8 cellular contexts compared by ENCODE assay signal in genomic region chr4:147590249-147590920, GRCh38. TPM values are rescaled to one million over a fixed set of nuclear protein-coding genes. Genes with fewer than 3 reads are reported as not detected.
DNase-seq lines count a peak whose midpoint lies in the region; ATAC-seq and TF ChIP-seq lines count a peak whose summit lies in the region.

No MANE protein-coding gene starts in this region.

- H3K4me1 Mint-ChIP-seq in natural killer cell = no peaks in the 10 kb centered on the region
- no peaks in the 10 kb centered on the region for H3K4me1 Mint-ChIP-seq in natural killer cell treated with Interleukin-12 subunit alpha and Interleukin-12 subunit beta and Interleukin-15 and Interleukin-18, amount 100 ng/mL, for 72 hours (ENCODE audit: low read depth in 2 of 2)
- no peaks in the 10 kb centered on the region for H3K4me1 Mint-ChIP-seq in activated naive CD8-positive, alpha-beta T cell treated with anti-CD3 and anti-CD28 coated beads, Interleukin-2, amount 50 U/mL, for 24 hours

- peaks cover 11 to 13% of the 10 kb centered on the region in 2 donors for H3K27me3 Mint-ChIP-seq in natural killer cell (ENCODE audit: low read depth in 2 of 2)
- H3K27me3 Mint-ChIP-seq in natural killer cell treated with Interleukin-12 subunit alpha and Interleukin-12 subunit beta and Interleukin-15 and Interleukin-18, amount 100 ng/mL, for 72 hours = peaks cover 16 to 19% of the 10 kb centered on the region in 2 donors
- H3K27me3 Mint-ChIP-seq in activated naive CD8-positive, alpha-beta T cell treated with anti-CD3 and anti-CD28 coated beads, Interleukin-2, amount 50 U/mL, for 24 hours = peaks cover 2% of the 10 kb centered on the region

- BruUV-seq in Panc1 (replicated peaks; lab: Mats Ljungman, UMichigan) = no TSS peak

- H3K4me3 Mint-ChIP-seq in natural killer cell = no peak overlapping the region
- H3K4me3 Mint-ChIP-seq in natural killer cell treated with Interleukin-12 subunit alpha and Interleukin-12 subunit beta and Interleukin-15 and Interleukin-18, amount 100 ng/mL, for 72 hours = no peak overlapping the region
- no peak overlapping the region for H3K4me3 Mint-ChIP-seq in activated naive CD8-positive, alpha-beta T cell treated with anti-CD3 and anti-CD28 coated beads, Interleukin-2, amount 50 U/mL, for 24 hours

- CTCF ChIA-PET in Panc1 (lab: Charles Lee) = interaction anchor here (0.6 to 1.4 kb wide), 3 partner anchors 72 to 429 kb away, joined by 3 to 6 read pairs (median 3); no protein-coding TSS in a partner anchor

- H3K27ac Mint-ChIP-seq in natural killer cell = no peak overlapping the region
- no peak overlapping the region for H3K27ac Mint-ChIP-seq in natural killer cell treated with Interleukin-12 subunit alpha and Interleukin-12 subunit beta and Interleukin-15 and Interleukin-18, amount 100 ng/mL, for 72 hours
- no peak overlapping the region for H3K27ac Mint-ChIP-seq in activated naive CD8-positive, alpha-beta T cell treated with anti-CD3 and anti-CD28 coated beads, Interleukin-2, amount 50 U/mL, for 24 hours

- no peak for DNase-seq in natural killer cell
- no peak for DNase-seq in natural killer cell treated with Interleukin-12 subunit alpha and Interleukin-12 subunit beta and Interleukin-15 and Interleukin-18, amount 100 ng/mL, for 72 hours (ENCODE audit: low spot score)
- DNase-seq in Panc1 (ENCODE audit: low read depth, low spot score) = peak; percentile 38
- peak; percentile 57 for DNase-seq in activated naive CD8-positive, alpha-beta T cell treated with anti-CD3 and anti-CD28 coated beads, Interleukin-2, amount 50 U/mL, for 24 hours
- DNase-seq in left ventricle myocardium inferior = peak; percentile 33
- peak; percentile 24 for DNase-seq in retinal pigment epithelial cell (ENCODE audit: low read depth)
- no peak for DNase-seq in HCEC 1CT

- ATAC-seq in natural killer cell = peak in 1 of 3 donors; percentile 45
- ATAC-seq in natural killer cell treated with Interleukin-12 subunit alpha and Interleukin-12 subunit beta and Interleukin-15 and Interleukin-18, amount 100 ng/mL, for 72 hours = no peak
- ATAC-seq in HG03442 (IDR thresholded peaks at IDR 0.05; ENCODE audit: unreplicated experiment) = peak; percentile 51
- no peak for ATAC-seq in Panc1
- no peak for ATAC-seq in activated naive CD8-positive, alpha-beta T cell treated with anti-CD3 and anti-CD28 coated beads, Interleukin-2, amount 50 U/mL, for 24 hours

- H3K9me3 ChIP-seq in Panc1 (ENCODE audit: control insufficient read depth, insufficient read depth, low read depth, low read length) (no peaks in the 10 kb centered on the region), left ventricle myocardium inferior (replicated peaks) (peaks cover 1% of the 10 kb centered on the region)

- H3K9me3 Mint-ChIP-seq in natural killer cell = no peaks in the 10 kb centered on the region
- H3K9me3 Mint-ChIP-seq in natural killer cell treated with Interleukin-12 subunit alpha and Interleukin-12 subunit beta and Interleukin-15 and Interleukin-18, amount 100 ng/mL, for 72 hours = no peaks in the 10 kb centered on the region
- H3K9me3 Mint-ChIP-seq in activated naive CD8-positive, alpha-beta T cell treated with anti-CD3 and anti-CD28 coated beads, Interleukin-2, amount 50 U/mL, for 24 hours = no peaks in the 10 kb centered on the region

- no peaks in the 10 kb centered on the region for H3K4me1 ChIP-seq in Panc1 (ENCODE audit: control insufficient read depth, insufficient read depth, low read length)
- no peaks in the 10 kb centered on the region for H3K4me1 ChIP-seq in left ventricle myocardium inferior

- H3K4me3 ChIP-seq in Panc1 (ENCODE audit: low read depth in 2 of 2, low read length in 2 of 2) = no peak overlapping the region
- no peak overlapping the region for H3K4me3 ChIP-seq in left ventricle myocardium inferior
- H3K4me3 ChIP-seq in retinal pigment epithelial cell (ENCODE audit: low read length) = no peak overlapping the region

- H3K36me3 ChIP-seq in Panc1 (ENCODE audit: control insufficient read depth, insufficient read depth, low read length) (no peaks in the 10 kb centered on the region), left ventricle myocardium inferior (no peaks in the 10 kb centered on the region)

- TF ChIP-seq CTCF in natural killer cell (IDR thresholded peaks at IDR 0.05) = peak; percentile 62
- peak; percentile 70; the same call in 1 of the 2 replicates for TF ChIP-seq CTCF in Panc1 (IDR thresholded peaks at IDR 0.05)
- TF ChIP-seq CTCF in left ventricle myocardium inferior (IDR thresholded peaks at IDR 0.05; ENCODE audit: borderline replicate concordance) = peak; percentile 76
- TF ChIP-seq CTCF in retinal pigment epithelial cell (conservative IDR thresholded peaks at IDR 0.05; ENCODE audit: low read depth, low read length) = peak; percentile 73

- H3K27me3 ChIP-seq in Panc1 (ENCODE audit: control insufficient read depth, insufficient read depth, low read length) (no peaks in the 10 kb centered on the region), left ventricle myocardium inferior (ENCODE audit: low read depth) (no peaks in the 10 kb centered on the region)

- POLR2A ChIA-PET in Panc1 (lab: Charles Lee) = no interaction called here

- in situ Hi-C loops in Panc1 (cut with HindIII; ENCODE audit: low pct_unique_long_range_greater_than_20kb, low sequenced_read_pairs) = no loop called here

- no peaks in the 10 kb centered on the region for H3K36me3 Mint-ChIP-seq in natural killer cell
- H3K36me3 Mint-ChIP-seq in natural killer cell treated with Interleukin-12 subunit alpha and Interleukin-12 subunit beta and Interleukin-15 and Interleukin-18, amount 100 ng/mL, for 72 hours = no peaks in the 10 kb centered on the region
- no peaks in the 10 kb centered on the region for H3K36me3 Mint-ChIP-seq in activated naive CD8-positive, alpha-beta T cell treated with anti-CD3 and anti-CD28 coated beads, Interleukin-2, amount 50 U/mL, for 24 hours (ENCODE audit: low read depth)

- intact Hi-C loops in natural killer cell (cut with micrococcal nuclease) (loop anchor here (1.0 to 5.0 kb wide), 3 partner anchors 72 to 428 kb away; no protein-coding TSS in a partner anchor), Panc1 (cut with micrococcal nuclease; ENCODE audit: unreplicated experiment) (loop anchor here (1.0 to 5.0 kb wide), 4 partner anchors 71 to 573 kb away; no protein-coding TSS in a partner anchor), left ventricle myocardium inferior (cut with micrococcal nuclease) (loop anchor here (10.0 kb wide), 1 partner anchor 486 kb away; no protein-coding TSS in a partner anchor)

- H3K27ac ChIP-seq in Panc1 (ENCODE audit: low read length) (no peak overlapping the region), left ventricle myocardium inferior (replicated peaks) (no peak overlapping the region)

RNA-seq across cellular contexts. Expression of gene TMEM184C, which starts 26.8 kb away (rescaled TPM):
- 10 to 100 TPM; 14.4 to 15.5 (median 15.1) TPM for total RNA-seq in natural killer cell
- 10 to 100 TPM; 17.6 to 27.2 TPM for total RNA-seq in natural killer cell treated with Interleukin-12 subunit alpha and Interleukin-12 subunit beta and Interleukin-15 and Interleukin-18, amount 100 ng/mL, for 72 hours
- 26.5 TPM for total RNA-seq in Panc1 (2021; ENCODE audit: unreplicated experiment)
- 12.4 TPM for polyA plus RNA-seq in Panc1 (2012; ENCODE audit: insufficient read length)
- 24.7 TPM for total RNA-seq in left ventricle myocardium inferior

Comparison
In these comparisons a context has a peak if more than half of its experiments do, and no peak if none do; other contexts are left out.
1. DNase-seq: peak in Panc1 (single experiment), activated naive CD8-positive, alpha-beta T cell treated with anti-CD3 and anti-CD28 coated beads, Interleukin-2, amount 50 U/mL, for 24 hours (single experiment), left ventricle myocardium inferior (single experiment) and retinal pigment epithelial cell (single experiment); none in natural killer cell (single experiment), natural killer cell treated with Interleukin-12 subunit alpha and Interleukin-12 subunit beta and Interleukin-15 and Interleukin-18, amount 100 ng/mL, for 72 hours (single experiment) and HCEC 1CT (single experiment).
2. Peak in every context shown above with its lines, with median percentiles within 50 percentile points of each other: CTCF ChIP-seq.